ENCODE assay signal across 9 cellular contexts in the genomic region with DNA sequence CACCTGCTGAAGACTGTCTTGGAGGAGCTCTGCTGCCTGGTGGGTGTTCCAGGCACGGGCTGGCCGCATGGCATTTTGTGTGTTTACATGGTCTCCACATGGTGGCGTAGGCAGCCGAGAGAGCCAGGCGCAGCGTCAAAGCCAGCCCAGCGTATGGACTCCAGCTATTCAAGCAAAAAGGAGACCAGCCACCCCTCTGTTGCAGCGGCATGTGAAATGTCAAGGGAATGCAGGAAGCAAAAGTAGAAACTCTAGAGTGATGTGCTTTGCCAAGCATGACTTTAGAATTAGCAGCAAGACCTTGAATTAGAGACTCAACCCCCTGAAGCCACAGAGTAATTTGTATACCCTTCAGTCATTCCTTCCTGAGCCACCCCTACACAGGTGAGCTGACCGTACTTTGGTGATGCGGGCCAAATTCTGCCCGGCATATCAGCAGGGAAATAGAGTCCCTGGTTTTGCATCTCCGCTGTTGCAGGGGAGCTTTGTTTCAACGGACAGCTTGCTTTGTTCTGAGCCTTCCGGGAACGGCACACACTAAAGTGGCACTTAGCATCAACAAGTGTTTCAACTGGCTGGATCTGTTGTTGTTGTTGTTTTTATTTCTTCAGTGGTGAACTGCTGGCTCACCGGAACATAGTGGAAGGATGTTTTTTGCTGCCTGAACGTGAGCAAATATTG. TPM values are rescaled to one million over a fixed set of nuclear protein-coding genes. Genes with fewer than 3 reads are reported as not detected.
DNase-seq lines count a peak whose midpoint lies in the region; ATAC-seq, FAIRE-seq and TF ChIP-seq lines count a peak whose summit lies in the region.
"Had no signal": no experiment of that assay in that cellular context is flagged by ENCODE, and none has a peak within 500 bp of the region (broad histone marks: within the 10 kb centered on the region; RNA-seq: fewer than 3 reads in every experiment).

No MANE protein-coding gene starts in this region.

- H3K27ac ChIP-seq in CD4-positive, alpha-beta T cell (ENCODE audit: low read depth, low read length): no peak overlapping the region

- ATAC-seq in HG02678 (IDR thresholded peaks at IDR 0.05; ENCODE audit: unreplicated experiment): peak; percentile 55
- no peak for ATAC-seq in CD4-positive, alpha-beta T cell (ENCODE audit: poor library complexity)

- in situ Hi-C loops in T47D (cut with HindIII; ENCODE audit: low pct_unique_long_range_greater_than_20kb, low sequenced_read_pairs): no loop called here

- H3K27me3 ChIP-seq in CD4-positive, alpha-beta T cell (ENCODE audit: control insufficient read depth, insufficient read depth, low read length): no peaks in the 10 kb centered on the region

- FAIRE-seq in HTR-8/SVneo (lab: Jason Lieb, UNC): no peak
- FAIRE-seq: colon had no signal

- H3K27ac Mint-ChIP-seq in MCF 10A (ENCODE audit: low read depth, unreplicated experiment): no peak overlapping the region
- H3K27ac Mint-ChIP-seq in endothelial cell (ENCODE audit: unreplicated experiment): no peak overlapping the region
- H3K27ac Mint-ChIP-seq in neural crest cell (ENCODE audit: unreplicated experiment): no peak overlapping the region
- H3K27ac Mint-ChIP-seq in CD4-positive, alpha-beta T cell: no peak overlapping the region

- no peak overlapping the region for H3K4me3 Mint-ChIP-seq in MCF 10A (ENCODE audit: unreplicated experiment)
- H3K4me3 Mint-ChIP-seq in endothelial cell (ENCODE audit: unreplicated experiment): no peak overlapping the region
- H3K4me3 Mint-ChIP-seq in neural crest cell: no peak overlapping the region
- no peak overlapping the region for H3K4me3 Mint-ChIP-seq in CD4-positive, alpha-beta T cell

- TF ChIP-seq CTCF in MCF 10A (IDR thresholded peaks at IDR 0.05; ENCODE audit: unreplicated experiment) (no peak), endothelial cell (IDR thresholded peaks at IDR 0.05; ENCODE audit: unreplicated experiment) (no peak), neural crest cell (conservative IDR thresholded peaks at IDR 0.05) (peak; percentile 57)
- no peak for TF ChIP-seq CTCF in CD4-positive, alpha-beta T cell (IDR thresholded peaks at IDR 0.05)

- no TSS peak for BruUV-seq in MCF 10A (replicated peaks; lab: Mats Ljungman, UMichigan)

- no peaks in the 10 kb centered on the region for H3K36me3 Mint-ChIP-seq in MCF 10A (ENCODE audit: insufficient read depth, unreplicated experiment)
- H3K36me3 Mint-ChIP-seq in endothelial cell (ENCODE audit: low read depth, unreplicated experiment): no peaks in the 10 kb centered on the region
- no peaks in the 10 kb centered on the region for H3K36me3 Mint-ChIP-seq in neural crest cell (ENCODE audit: low read depth)
- no peaks in the 10 kb centered on the region for H3K36me3 Mint-ChIP-seq in CD4-positive, alpha-beta T cell (ENCODE audit: low read depth)

- H3K27me3 Mint-ChIP-seq in MCF 10A (ENCODE audit: insufficient read depth, unreplicated experiment) (peaks cover 46% of the 10 kb centered on the region), endothelial cell (ENCODE audit: unreplicated experiment) (peaks cover 1% of the 10 kb centered on the region), neural crest cell (ENCODE audit: low read depth) (peaks cover 17% of the 10 kb centered on the region)
- peaks cover 39% of the 10 kb centered on the region for H3K27me3 Mint-ChIP-seq in CD4-positive, alpha-beta T cell

- no peaks in the 10 kb centered on the region for H3K9me3 Mint-ChIP-seq in MCF 10A (ENCODE audit: unreplicated experiment)
- no peaks in the 10 kb centered on the region for H3K9me3 Mint-ChIP-seq in endothelial cell (ENCODE audit: unreplicated experiment)
- H3K9me3 Mint-ChIP-seq in neural crest cell: no peaks in the 10 kb centered on the region
- no peaks in the 10 kb centered on the region for H3K9me3 Mint-ChIP-seq in CD4-positive, alpha-beta T cell

- H3K4me1 Mint-ChIP-seq in MCF 10A (ENCODE audit: insufficient read depth, unreplicated experiment): no peaks in the 10 kb centered on the region
- H3K4me1 Mint-ChIP-seq in endothelial cell (ENCODE audit: unreplicated experiment): peaks cover 5% of the 10 kb centered on the region
- peaks cover 11% of the 10 kb centered on the region for H3K4me1 Mint-ChIP-seq in neural crest cell
- peaks cover 5% of the 10 kb centered on the region for H3K4me1 Mint-ChIP-seq in CD4-positive, alpha-beta T cell (ENCODE audit: low read depth)

- POLR2A ChIA-PET in MCF 10A (lab: Yijun Ruan, JAX): interaction anchor here (1.1 kb wide), 1 partner anchor 13 kb away, joined by 3 read pairs; no protein-coding TSS in a partner anchor
- POLR2A ChIA-PET in CD4-positive, alpha-beta T cell (lab: Charles Lee): no interaction called here

- CTCF ChIA-PET in MCF 10A (lab: Yijun Ruan, JAX): interaction anchor here (1.0 kb wide), 1 partner anchor 35 kb away, joined by 4 read pairs; no protein-coding TSS in a partner anchor
- CTCF ChIA-PET in CD4-positive, alpha-beta T cell (lab: Charles Lee): no interaction called here

- intact Hi-C loops in MCF 10A (cut with micrococcal nuclease): no loop called here
- intact Hi-C loops in CD4-positive, alpha-beta T cell (cut with DNase I, micrococcal nuclease): no loop called here

- DNase-seq in T47D (ENCODE audit: low read depth in 1 of 2, low spot score in 1 of 2) (peak; percentile 52 to 62), MCF 10A (ENCODE audit: unreplicated experiment) (no peak), NCI-H524 (lab: John Stamatoyannopoulos, UW) (peak; percentile 39 to 76), endothelial cell (ENCODE audit: low spot score) (peak; percentile 65), neural crest cell (ENCODE audit: low read depth, low spot score) (peak; percentile 57), HTR-8/SVneo (ENCODE audit: insufficient read length, low spot score) (no peak)
- DNase-seq in CD4-positive, alpha-beta T cell: no peak

- H3K9me3 ChIP-seq in CD4-positive, alpha-beta T cell (ENCODE audit: control insufficient read depth, low read length): no peaks in the 10 kb centered on the region

RNA-seq across cellular contexts. Expression of gene FNDC1, which starts 48.5 kb away (rescaled TPM):
- total RNA-seq in MCF 10A (2022) (not detected in 2 replicates), endothelial cell (ENCODE audit: unreplicated experiment) (1.2 TPM), neural crest cell (0.05 and 0.09 TPM in 2 replicates)
- not detected for total RNA-seq in CD4-positive, alpha-beta T cell

Comparison
In these comparisons a context has a peak if more than half of its experiments do, and no peak if none do; other contexts are left out.
1. DNase-seq: peak in T47D (2 of 2), NCI-H524 (2 of 2), endothelial cell (single experiment) and neural crest cell (single experiment); none in MCF 10A (single experiment), HTR-8/SVneo (single experiment) and CD4-positive, alpha-beta T cell (0 of 10).